Comparison of ENCODE assay signal across 32 cellular contexts in the genomic region with DNA sequence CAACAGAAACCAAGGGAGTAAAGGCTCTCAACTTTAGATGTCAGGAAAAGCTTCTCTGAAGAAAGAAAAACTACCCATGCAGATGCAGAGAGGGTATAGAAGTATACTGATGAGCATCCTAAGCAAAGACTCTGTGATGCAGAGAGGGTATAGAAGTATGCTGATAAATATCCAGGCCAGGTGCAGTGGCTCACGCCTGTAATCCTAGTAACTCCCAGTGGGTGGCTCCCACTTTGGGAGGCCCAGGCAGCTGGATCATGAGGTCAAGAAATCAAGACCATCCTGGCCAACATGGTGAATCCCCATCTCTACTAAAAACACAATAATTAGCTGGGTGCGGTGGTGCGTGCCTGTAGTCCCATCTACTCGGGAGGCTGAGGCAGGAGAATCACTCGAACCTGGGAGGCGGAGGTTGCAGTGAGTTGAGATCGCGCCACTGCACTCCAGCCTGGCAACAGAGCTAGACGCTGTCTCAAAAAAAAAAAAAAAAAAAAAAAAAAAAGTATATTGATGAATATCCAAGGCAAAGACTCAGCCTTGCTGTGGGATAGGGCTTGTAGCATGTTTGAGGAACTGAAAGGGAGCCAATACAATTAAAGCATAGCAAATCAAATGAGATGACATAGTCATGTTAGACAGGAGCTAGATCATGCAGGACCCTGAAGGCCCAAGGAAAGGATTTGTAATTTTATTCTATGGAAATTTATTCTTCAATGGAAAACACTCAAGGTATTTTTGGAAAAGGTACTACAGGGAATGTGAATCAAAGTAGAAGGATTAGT. TPM values are rescaled to one million over a fixed set of nuclear protein-coding genes. Genes with fewer than 3 reads are reported as not detected.
DNase-seq lines count a peak whose midpoint lies in the region; ATAC-seq, FAIRE-seq and TF ChIP-seq lines count a peak whose summit lies in the region.
"Had no signal": no experiment of that assay in that cellular context is flagged by ENCODE, and none has a peak within 500 bp of the region (broad histone marks: within the 10 kb centered on the region; RNA-seq: fewer than 3 reads in every experiment).

No MANE protein-coding gene starts in this region.

- peaks cover 0 to 92% of the 10 kb centered on the region in 2 experiments; a peak in 3 of 4 replicates for H3K79me2 ChIP-seq in H1 (ENCODE audit: control insufficient read depth in 1 of 2, insufficient read depth in 2 of 2, low read length in 2 of 2)

- no peak overlapping the region for H2BK120ac ChIP-seq in H1 (replicated peaks; ENCODE audit: low read depth, low read length)

- 88% methylated on average over 9 of the region's 9 CpGs; no CpG with 5 or more reads in 1 of the 2 experiments for WGBS in H1 (ENCODE audit: extremely low coverage in 1 of 2, insufficient coverage in 1 of 2, insufficient read length in 1 of 2, insufficient replicate concordance in 2 of 2, low coverage in 1 of 2, low lambda C conversion rate in 2 of 2, missing lambda C conversion rate in 1 of 2), 2 experiments

- peaks cover 21% of the 10 kb centered on the region for H3K4me1 Mint-ChIP-seq in progenitor cell of endocrine pancreas (ENCODE audit: low read depth)

- H2AK5ac ChIP-seq in H1 (ENCODE audit: low read depth, low read length) = no peak overlapping the region

- H3K27me3 ChIP-seq in H1 (replicated peaks in 1 of 4; ENCODE audit: control insufficient read depth in 3 of 4, extremely low read depth in 1 of 4, insufficient read depth in 3 of 4, low read length in 3 of 4) = peaks cover 0 to 1% (median 0%) of the 10 kb centered on the region in 4 experiments; a peak in 1 of 7 replicates
- H3K27me3 ChIP-seq: cardiac muscle cell, colonic mucosa, esophagus muscularis mucosa, heart right ventricle, neutrophil, vagina had no signal

- TF ChIP-seq CTCF in H1 (IDR thresholded peaks at IDR 0.05; ENCODE audit: control extremely low read depth in 1 of 3, insufficient read depth in 1 of 3, low read depth in 1 of 3, low read length in 3 of 3) = peak; percentile 11 to 31 (median 11); a peak in 2 of 4 replicates
- TF ChIP-seq CTCF in progenitor cell of endocrine pancreas (IDR thresholded peaks at IDR 0.05; ENCODE audit: unreplicated experiment) = peak; percentile 21

- DNase-seq in DMS 273 (lab: John Stamatoyannopoulos, UW; ENCODE audit: unreplicated experiment) (peak; percentile 4), DMS 273 treated with DMSO at 0.1 percent for 48 hours (lab: John Stamatoyannopoulos, UW) (no peak), H1 (ENCODE audit: low read depth in 1 of 2, low spot score in 2 of 2) (no peak), progenitor cell of endocrine pancreas (ENCODE audit: low spot score, unreplicated experiment) (no peak), left colon (no peak), left ventricle myocardium superior (no peak)
- DNase-seq: activated CD8-positive, alpha-beta T cell treated with anti-CD3 and anti-CD28 coated beads for 36 hours; aorta; colonic mucosa; effector memory CD8-positive, alpha-beta T cell; EL; foreskin melanocyte; heart right ventricle; Karpas-422; NCI-H1092; NCI-H187; NCI-H526 treated with DMSO at 0.1 percent for 48 hours; psoas muscle; T-helper 1 cell had no signal

- H3K23ac ChIP-seq in H1 (ENCODE audit: insufficient read length) = no peak overlapping the region

- H3K23me2 ChIP-seq in H1 (ENCODE audit: low read depth, low read length) = no peaks in the 10 kb centered on the region

- no peak overlapping the region for H4K5ac ChIP-seq in H1 (ENCODE audit: insufficient read length, low read depth, low read length)

- H2BK5ac ChIP-seq in H1 (ENCODE audit: low read depth, low read length) = no peak overlapping the region

- H3K27ac Mint-ChIP-seq in progenitor cell of endocrine pancreas = no peak overlapping the region
- H3K27ac Mint-ChIP-seq: activated CD8-positive, alpha-beta T cell treated with anti-CD3 and anti-CD28 coated beads for 36 hours; activated naive CD4-positive, alpha-beta T cell treated with anti-CD3 and anti-CD28 coated beads, Interleukin-2, amount 50 U/mL, for 72 hours; activated T-helper 2 cell treated with anti-CD3 and anti-CD28 coated beads, Interferon-gamma antibody, Interleukin-2, Interleukin-4, amounts not matched to agents 10 μg/mL and 5 μg/mL and 100 μg/mL, durations not matched to agents 14 hours and 24 hours and 36 hours; effector memory CD8-positive, alpha-beta T cell; stimulated activated naive CD8-positive, alpha-beta T cell treated with anti-CD3 and anti-CD28 coated beads, Interleukin-15, Interleukin-2, amounts not matched to agents 100 ng/mL and 50 ng/mL, for 24 hours had no signal

- intact Hi-C loops in left colon (cut with DNase I, micrococcal nuclease) (no loop called here), left ventricle myocardium superior (cut with micrococcal nuclease) (no loop called here)

- no peak for FAIRE-seq in H1 (lab: Jason Lieb, UNC)
- FAIRE-seq: HepG2 had no signal

- peak overlapping the region; percentile 57 for H3K4ac ChIP-seq in H1 (replicated peaks; ENCODE audit: insufficient read length, low read depth, low read length)

- peaks cover 4% of the 10 kb centered on the region for H3K9me3 Mint-ChIP-seq in progenitor cell of endocrine pancreas (ENCODE audit: low read depth)
- H3K9me3 Mint-ChIP-seq: effector memory CD8-positive, alpha-beta T cell; stimulated activated naive CD8-positive, alpha-beta T cell treated with anti-CD3 and anti-CD28 coated beads, Interleukin-15, Interleukin-2, amounts not matched to agents 100 ng/mL and 50 ng/mL, for 24 hours had no signal

- H3K4me3 Mint-ChIP-seq in progenitor cell of endocrine pancreas (ENCODE audit: low read depth) = no peak overlapping the region
- H3K4me3 Mint-ChIP-seq: activated CD8-positive, alpha-beta T cell treated with anti-CD3 and anti-CD28 coated beads for 36 hours; effector memory CD8-positive, alpha-beta T cell; stimulated activated naive CD8-positive, alpha-beta T cell treated with anti-CD3 and anti-CD28 coated beads, Interleukin-15, Interleukin-2, amounts not matched to agents 100 ng/mL and 50 ng/mL, for 24 hours had no signal

- peaks cover 4% of the 10 kb centered on the region; the same call in 1 of the 2 replicates for H3K79me1 ChIP-seq in H1 (ENCODE audit: low read depth, low read length)

- no peak overlapping the region for H3K27ac ChIP-seq in H1 (ENCODE audit: low read depth, low read length)
- H3K27ac ChIP-seq: 22Rv1, cardiac muscle cell, colonic mucosa, esophagus muscularis mucosa, heart right ventricle, neutrophil, psoas muscle, thoracic aorta, vagina had no signal

- H2AFZ ChIP-seq in H1 (ENCODE audit: low read length) = no peak overlapping the region

- peaks cover 14% of the 10 kb centered on the region for H3K36me3 Mint-ChIP-seq in progenitor cell of endocrine pancreas (ENCODE audit: insufficient read depth)

- H3K56ac ChIP-seq in H1 (replicated peaks; ENCODE audit: insufficient read length, low read depth, low read length) = no peak overlapping the region

- CTCF ChIA-PET in H1 (lab: Charles Lee; ENCODE audit: partially characterized antibody) = interaction anchor here (0.6 to 3.5 kb wide), 5 partner anchors 16 to 279 kb away, joined by 3 to 13 read pairs (median 3); no protein-coding TSS in a partner anchor

- no peaks in the 10 kb centered on the region for H3K27me3 Mint-ChIP-seq in progenitor cell of endocrine pancreas
- H3K27me3 Mint-ChIP-seq: activated CD8-positive, alpha-beta T cell treated with anti-CD3 and anti-CD28 coated beads for 36 hours; effector memory CD8-positive, alpha-beta T cell; stimulated activated naive CD8-positive, alpha-beta T cell treated with anti-CD3 and anti-CD28 coated beads, Interleukin-15, Interleukin-2, amounts not matched to agents 100 ng/mL and 50 ng/mL, for 24 hours had no signal

- H4K91ac ChIP-seq in H1 (replicated peaks; ENCODE audit: insufficient read length, low read length) = no peak overlapping the region

- POLR2A ChIA-PET in H1 (lab: Charles Lee; ENCODE audit: partially characterized antibody) = interaction anchor here (1.0 to 1.3 kb wide), 2 partner anchors 9 to 42 kb away, joined by 3 to 6 read pairs; no protein-coding TSS in a partner anchor

- ATAC-seq in HG02852 (IDR thresholded peaks at IDR 0.05; ENCODE audit: unreplicated experiment) (peak; percentile 55), HG03196 (IDR thresholded peaks at IDR 0.05; ENCODE audit: unreplicated experiment) (no peak), left colon (no peak), left ventricle myocardium superior (no peak)
- ATAC-seq: activated CD4-positive, CD25-positive, alpha-beta regulatory T cell treated with anti-CD3 and anti-CD28 coated beads, Interleukin-2, amount 50 U/mL, for 24 hours; activated CD8-positive, alpha-beta T cell treated with anti-CD3 and anti-CD28 coated beads for 36 hours; activated naive CD4-positive, alpha-beta T cell treated with anti-CD3 and anti-CD28 coated beads, Interleukin-2, amount 50 U/mL, for 72 hours; effector memory CD8-positive, alpha-beta T cell; heart right ventricle; HepG2; psoas muscle had no signal

- H2BK12ac ChIP-seq in H1 (ENCODE audit: low read depth, low read length) = no peak overlapping the region

- TF ChIP-seq EP300 in H1 (IDR thresholded peaks at IDR 0.05; ENCODE audit: borderline replicate concordance in 1 of 2, low read depth in 2 of 2, low read length in 2 of 2) = no peak

- H3K9ac ChIP-seq in H1 (replicated peaks in 1 of 4; ENCODE audit: extremely low read depth in 1 of 4, low read depth in 3 of 4, low read length in 3 of 4) = no peak overlapping the region

- peaks cover 0 to 1% of the 10 kb centered on the region in 2 experiments for H4K20me1 ChIP-seq in H1 (replicated peaks in 1 of 2; ENCODE audit: control insufficient read depth in 1 of 2, insufficient read depth in 2 of 2, low read length in 2 of 2)

- H3K4me3 ChIP-seq in H1 (ENCODE audit: extremely low read depth in 1 of 4, insufficient read depth in 2 of 4, low read depth in 3 of 4, low read length in 4 of 4) = no peak overlapping the region
- H3K4me3 ChIP-seq: cardiac muscle cell, colonic mucosa, esophagus muscularis mucosa, heart right ventricle, psoas muscle, thoracic aorta, vagina had no signal

- H2BK20ac ChIP-seq in H1 (ENCODE audit: low read length) = no peak overlapping the region

- H4K8ac ChIP-seq in H1 (ENCODE audit: extremely low read depth, insufficient read depth, low read length) = no peak overlapping the region

- peak in 1 of 2 experiments; percentile 37; a peak in 1 of 4 replicates for TF ChIP-seq RAD21 in H1 (IDR thresholded peaks at IDR 0.05 in 1 of 2, conservative IDR thresholded peaks at IDR 0.05 in 1 of 2; ENCODE audit: low read depth in 2 of 2, low read length in 2 of 2)

- no peaks in the 10 kb centered on the region; a peak in 1 of 4 replicates for H3K9me3 ChIP-seq in H1 (ENCODE audit: insufficient read depth in 2 of 2, low read depth in 1 of 2, low read length in 1 of 2)
- H3K9me3 ChIP-seq: colonic mucosa, esophagus muscularis mucosa, heart right ventricle, neutrophil, psoas muscle, thoracic aorta, vagina had no signal

- no peak overlapping the region for H2BK15ac ChIP-seq in H1 (ENCODE audit: low read length)

- no peak overlapping the region for H3K14ac ChIP-seq in H1 (ENCODE audit: insufficient read length)

- peaks cover 0 to 7% (median 4%) of the 10 kb centered on the region in 4 experiments; a peak in 4 of 7 replicates for H3K4me1 ChIP-seq in H1 (replicated peaks in 1 of 4; ENCODE audit: control insufficient read depth in 3 of 4, insufficient read depth in 4 of 4, low read length in 3 of 4)
- H3K4me1 ChIP-seq: colonic mucosa had no signal

- TF ChIP-seq POLR2A in H1 (IDR thresholded peaks at IDR 0.05; ENCODE audit: control extremely low read depth in 1 of 2, low read depth in 2 of 2, low read length in 2 of 2) = no peak

- no peak overlapping the region for H3K18ac ChIP-seq in H1 (ENCODE audit: extremely low read depth, low read length)

- no peaks in the 10 kb centered on the region for H3K36me3 ChIP-seq in H1 (ENCODE audit: control insufficient read depth in 2 of 4, insufficient read depth in 4 of 4, low read length in 3 of 4)
- H3K36me3 ChIP-seq: cardiac muscle cell, colonic mucosa, esophagus muscularis mucosa, heart right ventricle, neutrophil, thoracic aorta, vagina had no signal

- H3K4me2 ChIP-seq in H1 (ENCODE audit: insufficient read depth in 1 of 2, low read depth in 2 of 2, low read length in 2 of 2) = no peak overlapping the region; a peak in 1 of 4 replicates

RNA-seq across cellular contexts. Expression of a gene that starts 14.9 kb away (rescaled TPM):
- total RNA-seq in H1 (2021; fragmentation: NEBNext Ultra II Directional; extraction: Animal tissue kit (Norgen Biotek cat#: 25700)) = 15.3 and 16.1 TPM in 2 replicates
- 4.3 and 5.3 TPM in 2 replicates for polyA plus RNA-seq in H1 (2011; rRNA removed)
- 6.4 TPM for polyA plus RNA-seq in H1 (2011; cell fraction: cytosol; rRNA removed)
- 5.3 TPM for polyA plus RNA-seq in H1 (2011; cell fraction: nucleus; rRNA removed)
- 5.3 to 12.1 TPM (median 7.2 TPM) in 4 replicates for polyA plus RNA-seq in H1 (2012, experiment 1 of 2)
- 1.1 TPM for polyA plus RNA-seq in H1 (2012, experiment 2 of 2)
- 11.0 TPM for polyA plus RNA-seq in H1 (2013, experiment 1 of 2)
- polyA plus RNA-seq in H1 (2013, experiment 2 of 2) = 9.8 TPM
- 5.7 and 8.0 TPM in 2 replicates for polyA minus RNA-seq in H1 (2011; rRNA and poly(A)+ RNA removed)
- polyA minus RNA-seq in H1 (2011; cell fraction: cytosol; rRNA and poly(A)+ RNA removed) = 7.8 TPM
- 16.9 TPM for polyA minus RNA-seq in H1 (2011; cell fraction: nucleus; rRNA and poly(A)+ RNA removed)
- total RNA-seq in progenitor cell of endocrine pancreas (33.6 and 36.0 TPM in 2 replicates), left colon (10 to 100 TPM; 46.8 to 60.7 TPM), left ventricle myocardium superior (22.6 TPM)
